12 cellular contexts compared by ENCODE assay signal in the genomic region with DNA sequence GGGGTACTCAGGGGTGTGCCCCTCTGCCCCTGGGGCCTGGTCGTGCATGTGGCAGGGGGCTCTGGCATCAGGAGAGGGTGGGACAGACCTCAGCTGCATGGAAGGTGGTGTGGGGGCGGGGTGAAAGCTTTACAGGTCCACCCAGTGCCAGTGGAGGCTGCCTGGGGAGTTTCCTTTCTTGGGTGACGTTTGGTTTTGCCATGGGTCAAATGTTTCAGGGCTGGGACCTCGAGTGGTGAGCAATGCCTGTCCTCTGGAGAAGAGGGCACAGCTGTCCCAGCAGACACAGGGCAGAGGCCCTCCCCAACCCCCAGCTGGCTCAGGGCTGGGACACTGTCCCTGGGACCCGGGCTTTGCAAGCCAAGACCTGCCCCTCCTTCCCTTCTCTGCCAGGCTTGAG. TPM values are rescaled to one million over a fixed set of nuclear protein-coding genes. Genes with fewer than 3 reads are reported as not detected.
A peak's percentile ranks its signal among the peaks of the same experiment; 100 is the strongest.
DNase-seq lines count a peak whose midpoint lies in the region; ATAC-seq and TF ChIP-seq lines count a peak whose summit lies in the region.
"Had no signal": no experiment of that assay in that cellular context is flagged by ENCODE, and none has a peak within 500 bp of the region (broad histone marks: within the 10 kb centered on the region; RNA-seq: fewer than 3 reads in every experiment).

No MANE protein-coding gene starts in this region.

- H4K20me1 ChIP-seq in osteoblast (ENCODE audit: insufficient read depth, low read length) = peaks cover 79% of the 10 kb centered on the region

- intact Hi-C loops in Right ventricle myocardium inferior (cut with DNase I) = loop anchor here (2.0 to 10.0 kb wide), 5 partner anchors 45 to 263 kb away; a partner anchor contains a TSS
- intact Hi-C loops in cardiac septum (cut with DNase I) = loop anchor here (2.0 kb wide), 1 partner anchor 73 kb away; no protein-coding TSS in a partner anchor

- H3K9me3 ChIP-seq in osteoblast (ENCODE audit: low read depth, low read length) = no peaks in the 10 kb centered on the region

- peak overlapping the region; percentile 85 for H3K27ac ChIP-seq in osteoblast (ENCODE audit: low read depth, low read length)
- H3K27ac ChIP-seq: 22Rv1 had no signal

- DNase-seq in Right ventricle myocardium inferior (ENCODE audit: missing footprints) (peak; percentile 57), cardiac septum (ENCODE audit: low spot score) (no peak), glomerular visceral epithelial cell (ENCODE audit: extremely low spot score) (peak; percentile 26), osteoblast (ENCODE audit: insufficient read length, low spot score, missing footprints) (peak; percentile 93), iPS-NIHi7 (ENCODE audit: extremely low spot score) (no peak), NCI-H226 (no peak), NCI-H510A treated with DMSO at 0.1 percent for 48 hours (lab: John Stamatoyannopoulos, UW) (no peak)
- DNase-seq: activated B cell treated with CpG ODN at 0.5 μM for 24 hours; activated naive CD4-positive, alpha-beta T cell treated with Interleukin-2 at 50 U/mL for 16 hours; Kasumi-1 had no signal

- peak overlapping the region; percentile 82 for H3K4me2 ChIP-seq in osteoblast (ENCODE audit: insufficient read depth, low read length)

- no peaks in the 10 kb centered on the region for H3K36me3 ChIP-seq in osteoblast (ENCODE audit: insufficient read depth, low read length)

- TF ChIP-seq CTCF in osteoblast (IDR thresholded peaks at IDR 0.05; ENCODE audit: extremely low read depth, low read depth, low read length) = no peak

- H3K27me3 ChIP-seq in osteoblast (ENCODE audit: insufficient read depth, low read length) = no peaks in the 10 kb centered on the region

- peaks cover 81% of the 10 kb centered on the region for H3K79me2 ChIP-seq in osteoblast (ENCODE audit: insufficient read depth, low read length)

- H3K4me1 ChIP-seq in osteoblast (ENCODE audit: insufficient read depth, low read length) = peaks cover 30% of the 10 kb centered on the region

- H3K4me3 ChIP-seq in osteoblast (ENCODE audit: insufficient read depth, low read length) = peak overlapping the region; percentile 84

- H2AFZ ChIP-seq in osteoblast (ENCODE audit: low read length) = no peak overlapping the region

- ATAC-seq in Right ventricle myocardium inferior (peak; percentile 25), GM18511 (IDR thresholded peaks at IDR 0.05; ENCODE audit: unreplicated experiment) (no peak)

RNA-seq across cellular contexts. Expression of a gene that starts 3.6 kb away (rescaled TPM):
- total RNA-seq in Right ventricle myocardium inferior (91.1 TPM), cardiac septum (42.6 TPM), osteoblast (25.3 and 26.4 TPM in 2 replicates)

Comparison
In these comparisons a context has a peak if more than half of its experiments do, and no peak if none do; other contexts are left out.
1. DNase-seq: peak in Right ventricle myocardium inferior (single experiment), glomerular visceral epithelial cell (single experiment) and osteoblast (single experiment); none in cardiac septum (single experiment), iPS-NIHi7 (single experiment), NCI-H226 (single experiment) and NCI-H510A treated with DMSO at 0.1 percent for 48 hours (single experiment).